ENCODE assay signal across 12 cellular contexts in genomic region chr19:33195711-33196347, GRCh38. TPM values are rescaled to one million over a fixed set of nuclear protein-coding genes. Genes with fewer than 3 reads are reported as not detected.
DNase-seq lines count a peak whose midpoint lies in the region; ATAC-seq and TF ChIP-seq lines count a peak whose summit lies in the region.
"Had no signal": no experiment of that assay in that cellular context is flagged by ENCODE, and none has a peak within 500 bp of the region (broad histone marks: within the 10 kb centered on the region; RNA-seq: fewer than 3 reads in every experiment).

No MANE protein-coding gene starts in this region.

- BruUV-seq in PC-9 (replicated peaks; lab: Mats Ljungman, UMichigan), result no TSS peak

- ATAC-seq in GM18519 (IDR thresholded peaks at IDR 0.05; ENCODE audit: low FRiP score, unreplicated experiment) (no peak), HG03139 (IDR thresholded peaks at IDR 0.05; ENCODE audit: unreplicated experiment) (no peak)

- no peaks in the 10 kb centered on the region for H3K4me1 ChIP-seq in PC-9 (replicated peaks; ENCODE audit: insufficient read depth)
- peaks cover 6% of the 10 kb centered on the region for H3K4me1 ChIP-seq in neural progenitor cell

- H4K20me1 ChIP-seq in PC-9 (ENCODE audit: insufficient read depth) (no peaks in the 10 kb centered on the region), neural progenitor cell (ENCODE audit: low read depth) (peaks cover 21% of the 10 kb centered on the region)

- CTCF ChIA-PET in AG04450 (lab: Charles Lee) (interaction anchor here (1.3 to 2.8 kb wide), 3 partner anchors 12 to 70 kb away, joined by 4 to 20 read pairs (median 6); no protein-coding TSS in a partner anchor), PC-9 (lab: Charles Lee) (no interaction called here)

- H2AFZ ChIP-seq in PC-9, result no peak overlapping the region
- no peak overlapping the region for H2AFZ ChIP-seq in neural progenitor cell (replicated peaks)

- peaks cover 13% of the 10 kb centered on the region for H3K4me1 Mint-ChIP-seq in neural progenitor cell

- H3F3A ChIP-seq in PC-9 (ENCODE audit: insufficient read depth, low read depth), result no peaks in the 10 kb centered on the region
- H3F3A ChIP-seq in neural progenitor cell (ENCODE audit: low read depth), result peaks cover 4% of the 10 kb centered on the region

- no peak overlapping the region for H3K9ac ChIP-seq in neural progenitor cell

- H3K36me3 Mint-ChIP-seq in neural progenitor cell, result peaks cover 6% of the 10 kb centered on the region
- H3K36me3 Mint-ChIP-seq: CD8-positive, alpha-beta memory T cell had no signal

- H3K27ac ChIP-seq in AG04450 (ENCODE audit: low read depth, low read length), result no peak overlapping the region
- H3K27ac ChIP-seq in PC-9, result no peak overlapping the region
- no peak overlapping the region for H3K27ac ChIP-seq in neural progenitor cell
- H3K27ac ChIP-seq: epithelial cell of prostate had no signal

- no peak for TF ChIP-seq CTCF in AG04450 (IDR thresholded peaks at IDR 0.05; ENCODE audit: low read depth, low read length)
- TF ChIP-seq CTCF in PC-9 (conservative IDR thresholded peaks at IDR 0.05), result no peak
- no peak for TF ChIP-seq CTCF in fibroblast of mammary gland (conservative IDR thresholded peaks at IDR 0.05; ENCODE audit: control insufficient read depth, insufficient read depth, low read depth, low read length)
- no peak for TF ChIP-seq CTCF in neural progenitor cell (IDR thresholded peaks at IDR 0.05)

- H3K36me3 ChIP-seq in PC-9 (ENCODE audit: low read depth), result no peaks in the 10 kb centered on the region
- no peaks in the 10 kb centered on the region for H3K36me3 ChIP-seq in neural progenitor cell

- no peaks in the 10 kb centered on the region for H3K9me2 ChIP-seq in PC-9 (ENCODE audit: insufficient read depth)

- no peak overlapping the region for H3K27ac Mint-ChIP-seq in neural progenitor cell
- H3K27ac Mint-ChIP-seq: CD8-positive, alpha-beta memory T cell had no signal

- peak overlapping the region; percentile 92 for H3K4me3 Mint-ChIP-seq in neural progenitor cell
- H3K4me3 Mint-ChIP-seq: activated T-cell treated with anti-CD3 and anti-CD28 coated beads, Interleukin-2, amount 50 U/mL, for 4 hours had no signal

- H3K27me3 ChIP-seq in AG04450 (ENCODE audit: control insufficient read depth, insufficient read depth, low read length) (peaks cover 8% of the 10 kb centered on the region), PC-9 (ENCODE audit: insufficient read depth, low read depth) (peaks cover 18% of the 10 kb centered on the region), neural progenitor cell (peaks cover 28% of the 10 kb centered on the region)

- H3K79me2 ChIP-seq in PC-9 (ENCODE audit: low read depth) (no peaks in the 10 kb centered on the region), neural progenitor cell (ENCODE audit: low read depth) (no peaks in the 10 kb centered on the region)

- no peaks in the 10 kb centered on the region for H3K9me3 ChIP-seq in AG04450 (ENCODE audit: control insufficient read depth, insufficient read depth, low read length)
- no peaks in the 10 kb centered on the region for H3K9me3 ChIP-seq in PC-9 (ENCODE audit: insufficient read depth, low read depth)
- H3K9me3 ChIP-seq in neural progenitor cell (ENCODE audit: low read depth), result no peaks in the 10 kb centered on the region

- intact Hi-C loops in PC-9 (cut with micrococcal nuclease; ENCODE audit: unreplicated experiment), result no loop called here

- peak overlapping the region; percentile 66 for H3K4me3 ChIP-seq in AG04450 (ENCODE audit: low read depth, low read length)
- no peak overlapping the region for H3K4me3 ChIP-seq in PC-9
- peak overlapping the region; percentile 55 for H3K4me3 ChIP-seq in fibroblast of mammary gland (ENCODE audit: control insufficient read depth, low read depth, low read length)
- H3K4me3 ChIP-seq in neural progenitor cell, result peak overlapping the region; percentile 84

- H3K4me2 ChIP-seq in PC-9 (peak overlapping the region; percentile 64; the same call in 1 of the 2 replicates), neural progenitor cell (peak overlapping the region; percentile 91)

- peaks cover 10% of the 10 kb centered on the region for H3K27me3 Mint-ChIP-seq in neural progenitor cell (ENCODE audit: insufficient read depth, low read depth)

- H3K9me3 Mint-ChIP-seq in neural progenitor cell, result no peaks in the 10 kb centered on the region
- H3K9me3 Mint-ChIP-seq: activated T-cell treated with anti-CD3 and anti-CD28 coated beads, Interleukin-2, amount 50 U/mL, for 4 hours; CD8-positive, alpha-beta memory T cell had no signal

- POLR2A ChIA-PET in AG04450 (lab: Yijun Ruan, JAX) (no interaction called here), PC-9 (lab: Charles Lee; ENCODE audit: unreplicated experiment) (interaction anchor here (0.6 kb wide), 1 partner anchor 140 kb away, joined by 5 read pairs; no protein-coding TSS in a partner anchor)

- DNase-seq in AG04450 (ENCODE audit: low read depth, low spot score) (no peak), PC-9 (no peak), fibroblast of mammary gland (ENCODE audit: low read depth) (no peak), neural progenitor cell (ENCODE audit: low spot score) (no peak), COLO829 (ENCODE audit: low spot score) (no peak), DMS114 treated with DMSO at 0.1 percent for 48 hours (lab: John Stamatoyannopoulos, UW; ENCODE audit: unreplicated experiment) (no peak)
- DNase-seq: activated T-cell treated with anti-CD3 and anti-CD28 coated beads, Interleukin-2, amount 50 U/mL, for 4 hours; CD8-positive, alpha-beta memory T cell; T-helper 2 cell had no signal

RNA-seq across cellular contexts. Expression of gene LRP3, which starts 1.7 kb away (rescaled TPM):
- 9.5 and 15.8 TPM in 2 replicates for polyA plus RNA-seq in AG04450 (2011; rRNA removed)
- polyA minus RNA-seq in AG04450 (2011; rRNA and poly(A)+ RNA removed), result 3.9 and 4.3 TPM in 2 replicates
- total RNA-seq in PC-9 (2021) (2.3 and 3.0 TPM in 2 replicates), neural progenitor cell (ENCODE audit: low replicate concordance) (7.5 and 40.0 TPM in 2 replicates)
- polyA plus RNA-seq: CD8-positive, alpha-beta memory T cell had no signal

RNA-seq across cellular contexts. Expression of gene SLC7A10, which starts 29.8 kb away (rescaled TPM):
- polyA plus RNA-seq in AG04450 (2011; rRNA removed), result not detected in 2 replicates
- polyA minus RNA-seq in AG04450 (2011; rRNA and poly(A)+ RNA removed), result not detected in 2 replicates
- not detected in 2 replicates for total RNA-seq in PC-9 (2021)
- 0.79 and 0.81 TPM in 2 replicates for total RNA-seq in neural progenitor cell (ENCODE audit: low replicate concordance)
- total RNA-seq: activated T-cell treated with anti-CD3 and anti-CD28 coated beads, Interleukin-2, amount 50 U/mL, for 4 hours; CD8-positive, alpha-beta memory T cell had no signal
- polyA plus RNA-seq: CD8-positive, alpha-beta memory T cell had no signal
